ENCODE assay signal across 22 cellular contexts in the genomic region with DNA sequence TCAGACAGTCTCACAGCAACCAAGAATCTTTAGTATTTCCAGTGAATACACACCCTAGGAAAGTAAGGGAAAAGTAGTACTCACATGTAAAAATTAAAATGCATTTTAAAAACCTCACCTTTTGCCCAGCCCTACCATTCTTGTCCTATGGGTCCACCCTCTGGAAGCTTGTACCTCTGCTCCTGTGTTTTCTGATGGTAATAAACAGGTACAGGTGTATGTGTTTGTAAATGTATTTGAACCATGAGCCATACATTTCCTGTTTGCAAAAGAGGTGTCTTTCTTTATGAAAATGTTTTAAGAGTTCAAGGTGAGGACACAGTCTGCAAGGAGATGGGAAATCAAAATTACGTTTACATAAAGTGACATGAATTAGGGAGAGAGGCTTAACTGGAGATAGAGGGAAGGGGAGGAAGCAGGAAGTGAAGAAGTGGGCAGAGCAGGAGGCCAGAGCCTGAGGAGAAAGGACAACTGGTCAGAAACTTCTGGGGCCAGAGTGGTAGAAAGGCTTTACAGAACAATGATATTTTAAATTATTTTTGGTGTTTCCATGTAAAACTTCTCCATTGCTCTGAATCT. TPM values are rescaled to one million over a fixed set of nuclear protein-coding genes. Genes with fewer than 3 reads are reported as not detected.
DNase-seq lines count a peak whose midpoint lies in the region; ATAC-seq and TF ChIP-seq lines count a peak whose summit lies in the region.
"Had no signal": no experiment of that assay in that cellular context is flagged by ENCODE, and none has a peak within 500 bp of the region (broad histone marks: within the 10 kb centered on the region; RNA-seq: fewer than 3 reads in every experiment).

No MANE protein-coding gene starts in this region.

- H3K4me3 ChIP-seq in heart left ventricle, result no peak overlapping the region
- H3K4me3 ChIP-seq: GM23248 had no signal

- TF ChIP-seq CTCF in heart left ventricle (IDR thresholded peaks at IDR 0.05), result no peak

- H3K27me3 Mint-ChIP-seq in activated T-cell treated with anti-CD3 and anti-CD28 coated beads, Interleukin-2, amount 50 U/mL, for 72 hours (ENCODE audit: low read depth), result no peaks in the 10 kb centered on the region
- no peaks in the 10 kb centered on the region for H3K27me3 Mint-ChIP-seq in activated T-cell treated with anti-CD3 and anti-CD28 coated beads, Interleukin-2, amount 50 U/mL, for 24 hours
- no peaks in the 10 kb centered on the region for H3K27me3 Mint-ChIP-seq in activated T-helper 17 cell treated with anti-CD3 and anti-CD28 coated beads, Interleukin-2, amount 50 U/mL, for 72 hours
- H3K27me3 Mint-ChIP-seq: B cell had no signal

- DNase-seq in activated T-cell treated with anti-CD3 and anti-CD28 coated beads, Interleukin-2, amount 50 U/mL, for 72 hours, result no peak
- DNase-seq in activated T-cell treated with anti-CD3 and anti-CD28 coated beads, Interleukin-2, amount 50 U/mL, for 24 hours, result no peak
- no peak for DNase-seq in left colon
- DNase-seq in NCI-H1092 treated with DMSO at 0.1 percent for 48 hours (lab: John Stamatoyannopoulos, UW), result no peak
- DNase-seq in heart left ventricle, result no peak
- DNase-seq in SW 1271 (lab: John Stamatoyannopoulos, UW), result no peak
- DNase-seq: CD8-positive, alpha-beta T cell; DMS 273 treated with DMSO at 0.1 percent for 48 hours; H7; MV-4-11; NCI-H1105 treated with DMSO at 0.1 percent for 48 hours; NCI-H146; NCI-H2029; NCI-H524 treated with DMSO at 0.1 percent for 48 hours; RPMI8226; SHP77 had no signal

- H3K27ac ChIP-seq in heart left ventricle, result no peak overlapping the region
- H3K27ac ChIP-seq: 22Rv1, C4-2B, GM23248 had no signal

- no peaks in the 10 kb centered on the region for H3K36me3 Mint-ChIP-seq in activated T-cell treated with anti-CD3 and anti-CD28 coated beads, Interleukin-2, amount 50 U/mL, for 72 hours (ENCODE audit: insufficient read depth in 2 of 2)
- H3K36me3 Mint-ChIP-seq in activated T-cell treated with anti-CD3 and anti-CD28 coated beads, Interleukin-2, amount 50 U/mL, for 24 hours (ENCODE audit: low read depth), result no peaks in the 10 kb centered on the region
- no peaks in the 10 kb centered on the region for H3K36me3 Mint-ChIP-seq in activated T-helper 17 cell treated with anti-CD3 and anti-CD28 coated beads, Interleukin-2, amount 50 U/mL, for 72 hours (ENCODE audit: low read depth)
- H3K36me3 Mint-ChIP-seq: CD8-positive, alpha-beta T cell had no signal

- intact Hi-C loops in left colon (cut with DNase I, micrococcal nuclease) (no loop called here), heart left ventricle (cut with DNase I) (no loop called here)

- peaks cover 0 to 13% (median 0%) of the 10 kb centered on the region in 12 donors for H3K4me1 ChIP-seq in heart left ventricle

- ATAC-seq in activated T-cell treated with anti-CD3 and anti-CD28 coated beads, Interleukin-2, amount 50 U/mL, for 72 hours (replicated peaks in 1 of 2), result no peak
- ATAC-seq in activated T-helper 17 cell treated with anti-CD3 and anti-CD28 coated beads, Interleukin-2, amount 50 U/mL, for 72 hours (replicated peaks), result no peak
- ATAC-seq in left colon (peak; percentile 70), heart left ventricle (no peak)
- ATAC-seq in activated CD4-positive, CD25-positive, alpha-beta regulatory T cell treated with anti-CD3 and anti-CD28 coated beads, Interleukin-2, amount 50 U/mL, for 24 hours, result no peak
- ATAC-seq: CD8-positive, alpha-beta T cell had no signal

- H3K36me3 ChIP-seq in heart left ventricle, result no peaks in the 10 kb centered on the region

- H3K4me1 Mint-ChIP-seq in activated T-cell treated with anti-CD3 and anti-CD28 coated beads, Interleukin-2, amount 50 U/mL, for 72 hours (ENCODE audit: low read depth), result peaks cover 12% of the 10 kb centered on the region
- H3K4me1 Mint-ChIP-seq in activated T-cell treated with anti-CD3 and anti-CD28 coated beads, Interleukin-2, amount 50 U/mL, for 24 hours (ENCODE audit: low read depth), result peaks cover 9% of the 10 kb centered on the region
- H3K4me1 Mint-ChIP-seq in activated T-helper 17 cell treated with anti-CD3 and anti-CD28 coated beads, Interleukin-2, amount 50 U/mL, for 72 hours, result peaks cover 22% of the 10 kb centered on the region

- H3K27me3 ChIP-seq in heart left ventricle, result no peaks in the 10 kb centered on the region

- no peak for TF ChIP-seq POLR2A in heart left ventricle (IDR thresholded peaks at IDR 0.05)

- WGBS in heart left ventricle, 4 donors, result 82 to 92% (median 87%) methylated on average over 1 of the region's 1 CpG

- peak overlapping the region; percentile 9 for H3K27ac Mint-ChIP-seq in activated T-cell treated with anti-CD3 and anti-CD28 coated beads, Interleukin-2, amount 50 U/mL, for 72 hours
- H3K27ac Mint-ChIP-seq in activated T-cell treated with anti-CD3 and anti-CD28 coated beads, Interleukin-2, amount 50 U/mL, for 24 hours, result no peak overlapping the region
- H3K27ac Mint-ChIP-seq in activated T-helper 17 cell treated with anti-CD3 and anti-CD28 coated beads, Interleukin-2, amount 50 U/mL, for 72 hours, result peak overlapping the region; percentile 29
- H3K27ac Mint-ChIP-seq: B cell; CD8-positive, alpha-beta T cell had no signal

- H3K4me3 Mint-ChIP-seq in activated T-cell treated with anti-CD3 and anti-CD28 coated beads, Interleukin-2, amount 50 U/mL, for 72 hours, result no peak overlapping the region
- no peak overlapping the region for H3K4me3 Mint-ChIP-seq in activated T-cell treated with anti-CD3 and anti-CD28 coated beads, Interleukin-2, amount 50 U/mL, for 24 hours
- H3K4me3 Mint-ChIP-seq in activated T-helper 17 cell treated with anti-CD3 and anti-CD28 coated beads, Interleukin-2, amount 50 U/mL, for 72 hours, result no peak overlapping the region
- H3K4me3 Mint-ChIP-seq: B cell; CD8-positive, alpha-beta T cell had no signal

- no peaks in the 10 kb centered on the region for H3K9me3 Mint-ChIP-seq in activated T-cell treated with anti-CD3 and anti-CD28 coated beads, Interleukin-2, amount 50 U/mL, for 72 hours
- no peaks in the 10 kb centered on the region for H3K9me3 Mint-ChIP-seq in activated T-cell treated with anti-CD3 and anti-CD28 coated beads, Interleukin-2, amount 50 U/mL, for 24 hours
- no peaks in the 10 kb centered on the region for H3K9me3 Mint-ChIP-seq in activated T-helper 17 cell treated with anti-CD3 and anti-CD28 coated beads, Interleukin-2, amount 50 U/mL, for 72 hours
- H3K9me3 Mint-ChIP-seq: CD8-positive, alpha-beta T cell had no signal

- no peaks in the 10 kb centered on the region for H3K9me3 ChIP-seq in heart left ventricle

RNA-seq across cellular contexts. Expression of a gene that starts 52.0 kb away (rescaled TPM):
- total RNA-seq in activated T-cell treated with anti-CD3 and anti-CD28 coated beads, Interleukin-2, amount 50 U/mL, for 72 hours, result 100 to 1,000 TPM in 1 of 2 donors, 10 to 100 TPM in 1; 86.2 to 110 TPM
- total RNA-seq in activated T-helper 17 cell treated with anti-CD3 and anti-CD28 coated beads, Interleukin-2, amount 50 U/mL, for 72 hours, result 100 to 1,000 TPM; 215 to 269 TPM
- total RNA-seq in left colon (100 to 1,000 TPM; 134 to 170 TPM), heart left ventricle (10 to 100 TPM; 24.7 to 95.2 (median 60.6) TPM)
- polyA plus RNA-seq in heart left ventricle, result 10 to 100 TPM; 27.5 to 38.5 TPM
